1 cellular context compared by ENCODE assay signal in genomic region chr7:138662066-138663061, GRCh38.
TF ChIP-seq lines count a peak whose summit lies in the region.

No MANE protein-coding gene starts in this region.

TF ChIP-seq in WTC11, 78 proteins besides CTCF, POLR2A, EP300 and RAD21 (continued from another document):
- TF ChIP-seq, protein P1, sequence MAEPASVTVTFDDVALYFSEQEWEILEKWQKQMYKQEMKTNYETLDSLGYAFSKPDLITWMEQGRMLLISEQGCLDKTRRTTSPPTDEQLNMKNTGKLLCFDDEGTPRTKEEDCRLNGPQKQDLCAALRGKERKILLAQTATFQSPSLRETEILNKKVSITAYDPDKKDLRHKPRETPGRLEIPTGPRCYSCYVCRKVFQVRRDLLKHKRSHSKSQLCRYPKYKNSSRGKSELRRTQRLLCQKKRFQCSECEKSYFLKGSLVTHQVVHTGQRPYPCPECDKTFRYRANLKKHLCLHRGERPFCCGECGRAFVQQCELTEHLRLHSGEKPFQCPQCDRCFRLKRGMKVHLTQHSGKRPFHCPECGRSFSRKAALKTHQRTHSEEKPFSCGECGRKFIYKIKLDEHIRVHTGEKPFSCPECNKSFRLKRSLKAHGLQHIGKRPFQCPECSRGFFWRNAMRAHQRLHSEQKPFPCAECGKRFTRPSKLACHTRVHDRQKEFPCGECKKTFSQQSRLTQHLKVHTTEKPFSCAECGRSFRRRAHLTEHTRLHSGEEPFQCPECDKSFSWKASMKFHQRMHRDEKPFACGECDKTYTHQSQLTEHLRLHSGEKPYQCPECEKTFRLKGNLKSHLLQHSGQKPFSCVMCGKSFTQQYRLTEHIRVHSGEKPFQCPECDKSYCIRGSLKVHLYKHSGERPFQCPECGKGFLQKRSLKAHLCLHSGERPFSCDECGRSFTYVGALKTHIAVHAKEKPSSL (CRISPR knock-in tag; conservative IDR thresholded peaks at IDR 0.05): no peak
